8 cellular contexts compared by ENCODE assay signal in the genomic region with DNA sequence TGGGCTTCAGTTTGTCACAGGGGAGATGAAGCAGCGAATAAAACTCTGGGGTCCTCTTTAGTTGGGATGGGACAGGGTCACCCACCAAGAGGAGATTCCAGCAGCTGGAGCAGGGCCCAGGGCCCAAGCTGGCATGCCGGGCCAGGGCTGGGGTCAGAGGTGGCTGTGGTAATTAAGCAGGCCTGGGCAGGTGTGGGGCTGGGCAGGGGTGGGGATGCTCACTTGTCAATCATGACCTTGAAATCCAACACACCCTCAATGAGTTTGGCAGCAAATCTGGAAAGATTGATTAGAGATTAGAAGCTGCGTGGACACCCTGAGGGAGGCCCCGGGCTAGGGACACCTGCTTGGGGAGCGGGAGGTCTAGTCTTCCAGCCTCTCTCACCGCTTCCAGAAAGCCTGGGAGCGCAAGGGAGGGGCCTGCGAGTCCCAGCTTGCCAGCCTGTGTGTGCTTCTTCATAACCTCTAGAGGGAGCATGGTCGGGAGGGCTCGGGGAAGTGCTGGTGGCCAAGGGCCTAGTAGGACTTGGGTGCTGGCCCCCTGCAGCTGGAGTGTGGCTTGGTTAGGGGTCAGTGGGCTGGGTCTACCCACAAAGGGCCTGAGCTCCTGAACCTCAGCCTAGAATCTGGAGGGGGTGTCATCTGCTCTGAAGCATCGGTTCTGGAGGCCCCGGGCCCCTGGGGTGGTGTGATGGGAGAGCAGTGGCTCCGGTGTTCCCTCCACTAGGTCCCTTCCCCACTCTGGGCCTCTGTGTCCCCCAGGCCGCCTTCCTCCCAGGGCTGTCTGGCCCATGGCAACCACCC. TPM values are rescaled to one million over a fixed set of nuclear protein-coding genes. Genes with fewer than 3 reads are reported as not detected.
DNase-seq lines count a peak whose midpoint lies in the region; ATAC-seq and TF ChIP-seq lines count a peak whose summit lies in the region.

No MANE protein-coding gene starts in this region.

- no peak overlapping the region for H2BK15ac ChIP-seq in mesenchymal stem cell (ENCODE audit: low read depth, poor library complexity, severe bottlenecking)

- peaks cover 14% of the 10 kb centered on the region for H3K79me1 ChIP-seq in mesenchymal stem cell (replicated peaks; ENCODE audit: low read length, poor library complexity, severe bottlenecking)

- no peaks in the 10 kb centered on the region for H3K36me3 Mint-ChIP-seq in Calu3 (ENCODE audit: insufficient read depth, unreplicated experiment)

- H3K23ac ChIP-seq in mesenchymal stem cell (ENCODE audit: low read length in 2 of 2): no peak overlapping the region

- H3K4me2 ChIP-seq in PC-3 (ENCODE audit: low read length): no peak overlapping the region
- H3K4me2 ChIP-seq in mesenchymal stem cell (ENCODE audit: low read length, poor library complexity, severe bottlenecking): no peak overlapping the region

- no peaks in the 10 kb centered on the region for H3K4me1 Mint-ChIP-seq in Calu3 (ENCODE audit: low read depth, unreplicated experiment)

- H2AK5ac ChIP-seq in mesenchymal stem cell (ENCODE audit: low read length, severe bottlenecking): no peak overlapping the region

- H3F3A ChIP-seq in PC-3 (ENCODE audit: low read length, unreplicated experiment): no peaks in the 10 kb centered on the region

- no peak overlapping the region for H3K14ac ChIP-seq in mesenchymal stem cell (ENCODE audit: low read length in 2 of 2)

- H3K4ac ChIP-seq in mesenchymal stem cell (ENCODE audit: low read depth in 1 of 2, low read length in 2 of 2): no peak overlapping the region

- H3K4me3 ChIP-seq in HEK293 (ENCODE audit: low read depth, low read length): no peak overlapping the region
- H3K4me3 ChIP-seq in PC-3 (ENCODE audit: low read length): no peak overlapping the region
- no peak overlapping the region for H3K4me3 ChIP-seq in mesenchymal stem cell (ENCODE audit: insufficient read depth in 1 of 2, low read depth in 1 of 2, low read length in 2 of 2)

- 52% methylated on average over 13 of the region's 14 CpGs for WGBS in mesenchymal stem cell

- BruUV-seq in Calu3 (replicated peaks; lab: Mats Ljungman, UMichigan): no TSS peak
- BruUV-seq in PC-3 (replicated peaks; lab: Mats Ljungman, UMichigan): no TSS peak

- H2BK12ac ChIP-seq in mesenchymal stem cell (ENCODE audit: low read length in 2 of 2): no peak overlapping the region

- no peak overlapping the region for H3K4me3 Mint-ChIP-seq in Calu3 (ENCODE audit: low read depth, unreplicated experiment)

- no peaks in the 10 kb centered on the region for H4K20me1 ChIP-seq in PC-3 (ENCODE audit: low read length)

- no peak overlapping the region for H3K27ac ChIP-seq in HEK293 (ENCODE audit: extremely low read depth, low read depth, low read length)
- no peak overlapping the region for H3K27ac ChIP-seq in PC-3 (ENCODE audit: low read length)
- no peak overlapping the region for H3K27ac ChIP-seq in mesenchymal stem cell (ENCODE audit: low read length, poor library complexity, severe bottlenecking)

- no peak overlapping the region for H3K18ac ChIP-seq in mesenchymal stem cell (ENCODE audit: low read depth in 1 of 2, low read length in 2 of 2)

- no peaks in the 10 kb centered on the region for H3K79me2 ChIP-seq in PC-3 (ENCODE audit: low read length)

- H4K91ac ChIP-seq in mesenchymal stem cell (ENCODE audit: low read length): no peak overlapping the region

- H3K27me3 Mint-ChIP-seq in Calu3 (ENCODE audit: unreplicated experiment): no peaks in the 10 kb centered on the region

- no peak overlapping the region for H2BK5ac ChIP-seq in mesenchymal stem cell (ENCODE audit: low read depth, low read length, poor library complexity, severe bottlenecking)

- DNase-seq in Calu3 (peak; percentile 50), PC-3 (no peak), ecto neural progenitor cell (ENCODE audit: low spot score) (peak; percentile 74), mesenchymal stem cell (peak; percentile 68), GOT3 (lab: John Stamatoyannopoulos, UW) (no peak)
- no peak for DNase-seq in effector CD4-positive, alpha-beta T cell

- no peak overlapping the region for H3K27ac Mint-ChIP-seq in Calu3 (ENCODE audit: unreplicated experiment)

- CTCF ChIA-PET in Calu3 (lab: Charles Lee) (no interaction called here), HEK293 (lab: Yijun Ruan, JAX) (interaction anchor here (0.6 to 1.2 kb wide), 4 partner anchors 25 to 518 kb away, joined by 3 to 4 read pairs (median 3); no protein-coding TSS in a partner anchor), PC-3 (lab: Charles Lee) (no interaction called here)

- H4K8ac ChIP-seq in mesenchymal stem cell (ENCODE audit: low read length): no peak overlapping the region

- no peak overlapping the region for H3K9ac ChIP-seq in PC-3 (ENCODE audit: low read length)
- H3K9ac ChIP-seq in mesenchymal stem cell (ENCODE audit: low read length): no peak overlapping the region

- H3K9me2 ChIP-seq in PC-3 (replicated peaks; ENCODE audit: low read length): no peaks in the 10 kb centered on the region

- ATAC-seq in PC-3 (peak; percentile 72), HG03442 (IDR thresholded peaks at IDR 0.05; ENCODE audit: unreplicated experiment) (no peak)

- intact Hi-C loops in Calu3 (cut with micrococcal nuclease; ENCODE audit: unreplicated experiment): no loop called here
- intact Hi-C loops in PC-3 (cut with micrococcal nuclease): no loop called here

- H3K9me3 Mint-ChIP-seq in Calu3 (ENCODE audit: low read depth, unreplicated experiment): no peaks in the 10 kb centered on the region

- POLR2A ChIA-PET in HEK293 (lab: Yijun Ruan, JAX): interaction anchor here (1.0 to 1.2 kb wide), 2 partner anchors 9 to 29 kb away, joined by 3 to 5 read pairs; a partner anchor contains a TSS
- POLR2A ChIA-PET in PC-3 (lab: Charles Lee; ENCODE audit: unreplicated experiment): no interaction called here

- H3K9me3 ChIP-seq in HEK293 (ENCODE audit: control insufficient read depth, insufficient read depth, low read depth, low read length) (no peaks in the 10 kb centered on the region), PC-3 (ENCODE audit: low read length) (no peaks in the 10 kb centered on the region), mesenchymal stem cell (ENCODE audit: control insufficient read depth, low read length) (no peaks in the 10 kb centered on the region)

- H3K27me3 ChIP-seq in PC-3 (ENCODE audit: low read length) (no peaks in the 10 kb centered on the region), mesenchymal stem cell (ENCODE audit: control insufficient read depth in 1 of 2, insufficient read depth in 1 of 2, low read length in 2 of 2) (no peaks in the 10 kb centered on the region)

- H3K4me1 ChIP-seq in HEK293 (ENCODE audit: control insufficient read depth, insufficient read depth, low read length) (no peaks in the 10 kb centered on the region), PC-3 (ENCODE audit: insufficient read depth, low read length) (peaks cover 3% of the 10 kb centered on the region; the same call in 1 of the 2 replicates), mesenchymal stem cell (ENCODE audit: control insufficient read depth, insufficient read depth, low read depth, low read length) (peaks cover 4% of the 10 kb centered on the region)

- TF ChIP-seq CTCF in Calu3 (IDR thresholded peaks at IDR 0.05; ENCODE audit: unreplicated experiment) (no peak), HEK293 (tag by site-specific recombination; IDR thresholded peaks at IDR 0.05) (peak; percentile 82), PC-3 (conservative IDR thresholded peaks at IDR 0.05; ENCODE audit: low read depth, low read length) (peak; percentile 50)

- peaks cover 0 to 14% of the 10 kb centered on the region in 2 experiments; a peak in 1 of 3 replicates for H3K36me3 ChIP-seq in HEK293 (ENCODE audit: control insufficient read depth in 2 of 2, insufficient read depth in 1 of 2, low read length in 2 of 2)
- H3K36me3 ChIP-seq in PC-3 (ENCODE audit: low read depth, low read length): no peaks in the 10 kb centered on the region
- H3K36me3 ChIP-seq in mesenchymal stem cell (ENCODE audit: control insufficient read depth in 1 of 2, insufficient read depth in 2 of 2, low read depth in 1 of 2, low read length in 2 of 2): peaks cover 50 to 69% of the 10 kb centered on the region in 2 experiments

- H2BK120ac ChIP-seq in mesenchymal stem cell (ENCODE audit: low read depth, low read length): no peak overlapping the region

- H2AFZ ChIP-seq in PC-3 (ENCODE audit: low read length) (no peak overlapping the region), mesenchymal stem cell (ENCODE audit: low read depth, low read length) (no peak overlapping the region)

TF ChIP-seq in HEK293, 187 proteins besides CTCF, POLR2A, EP300 and RAD21 (continues in another document):
- TF ChIP-seq, protein P1, sequence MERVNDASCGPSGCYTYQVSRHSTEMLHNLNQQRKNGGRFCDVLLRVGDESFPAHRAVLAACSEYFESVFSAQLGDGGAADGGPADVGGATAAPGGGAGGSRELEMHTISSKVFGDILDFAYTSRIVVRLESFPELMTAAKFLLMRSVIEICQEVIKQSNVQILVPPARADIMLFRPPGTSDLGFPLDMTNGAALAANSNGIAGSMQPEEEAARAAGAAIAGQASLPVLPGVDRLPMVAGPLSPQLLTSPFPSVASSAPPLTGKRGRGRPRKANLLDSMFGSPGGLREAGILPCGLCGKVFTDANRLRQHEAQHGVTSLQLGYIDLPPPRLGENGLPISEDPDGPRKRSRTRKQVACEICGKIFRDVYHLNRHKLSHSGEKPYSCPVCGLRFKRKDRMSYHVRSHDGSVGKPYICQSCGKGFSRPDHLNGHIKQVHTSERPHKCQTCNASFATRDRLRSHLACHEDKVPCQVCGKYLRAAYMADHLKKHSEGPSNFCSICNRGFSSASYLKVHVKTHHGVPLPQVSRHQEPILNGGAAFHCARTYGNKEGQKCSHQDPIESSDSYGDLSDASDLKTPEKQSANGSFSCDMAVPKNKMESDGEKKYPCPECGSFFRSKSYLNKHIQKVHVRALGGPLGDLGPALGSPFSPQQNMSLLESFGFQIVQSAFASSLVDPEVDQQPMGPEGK (tag by site-specific recombination; IDR thresholded peaks at IDR 0.05): peak; percentile 51; the same call in 1 of the 2 replicates
- peak; percentile 69 for TF ChIP-seq GLIS1 (tag by site-specific recombination; IDR thresholded peaks at IDR 0.05)
- TF ChIP-seq ZNF341 (tag by site-specific recombination; IDR thresholded peaks at IDR 0.05; ENCODE audit: low read depth): peak; percentile 65
- 0 out of 2 replicates have a peak, but pooled peaks have one; percentile 26 for TF ChIP-seq IKZF3 (tag by site-specific recombination; IDR thresholded peaks at IDR 0.05)
- TF ChIP-seq ZNF600 (tag by site-specific recombination; IDR thresholded peaks at IDR 0.05): peak; percentile 57; the same call in 1 of the 2 replicates
- TF ChIP-seq ZIC2 (tag by site-specific recombination; IDR thresholded peaks at IDR 0.05): peak; percentile 20; the same call in 1 of the 2 replicates

RNA-seq across cellular contexts. Expression of a gene that starts 7.6 kb away (rescaled TPM):
- total RNA-seq in Calu3 (2022) (7.1 and 9.2 TPM in 2 replicates), PC-3 (2014; rRNA removed) (12.8 and 16.1 TPM in 2 replicates)
- 22.6 TPM for polyA plus RNA-seq in mesenchymal stem cell (2013, experiment 1 of 2)
- 22.5 TPM for polyA plus RNA-seq in mesenchymal stem cell (2013, experiment 2 of 2)

RNA-seq across cellular contexts. Expression of a gene that starts 8.2 kb away (rescaled TPM):
- total RNA-seq in Calu3 (2022) (76.2 and 83.3 TPM in 2 replicates), PC-3 (2014; rRNA removed) (138 and 154 TPM in 2 replicates)
- 106 TPM for polyA plus RNA-seq in mesenchymal stem cell (2013, experiment 1 of 2)
- 99.4 TPM for polyA plus RNA-seq in mesenchymal stem cell (2013, experiment 2 of 2)

RNA-seq across cellular contexts. Expression of a gene that starts 22.1 kb away (rescaled TPM):
- total RNA-seq in Calu3 (2022) (14.4 and 16.1 TPM in 2 replicates), PC-3 (2014; rRNA removed) (27.3 and 37.1 TPM in 2 replicates)
- 14.0 TPM for polyA plus RNA-seq in mesenchymal stem cell (2013, experiment 1 of 2)
- 13.7 TPM for polyA plus RNA-seq in mesenchymal stem cell (2013, experiment 2 of 2)

Comparison
In these comparisons a context has a peak if more than half of its experiments do, and no peak if none do; other contexts are left out.
1. DNase-seq: peak in Calu3 (single experiment), ecto neural progenitor cell (single experiment) and mesenchymal stem cell (single experiment); none in PC-3 (single experiment), effector CD4-positive, alpha-beta T cell (single experiment) and GOT3 (single experiment).